30 cellular contexts compared by ENCODE assay signal in genomic region chr6:39062014-39062740, GRCh38. TPM values are rescaled to one million over a fixed set of nuclear protein-coding genes. Genes with fewer than 3 reads are reported as not detected.
A peak's percentile ranks its signal among the peaks of the same experiment; 100 is the strongest.
DNase-seq lines count a peak whose midpoint lies in the region; ATAC-seq, FAIRE-seq and TF ChIP-seq lines count a peak whose summit lies in the region.
"Had no signal": no experiment of that assay in that cellular context is flagged by ENCODE, and none has a peak within 500 bp of the region (broad histone marks: within the 10 kb centered on the region; RNA-seq: fewer than 3 reads in every experiment).

No MANE protein-coding gene starts in this region.

- no peaks in the 10 kb centered on the region for H3K9me3 ChIP-seq in kidney (ENCODE audit: control insufficient read depth in 1 of 2, low read length in 2 of 2)
- H3K9me3 ChIP-seq: BLaER1 treated with 17β-estradiol and CSF1 and Interleukin-3, amounts not matched to agents 10 nM and 100 nM; pancreas; upper lobe of right lung had no signal

- intact Hi-C loops in left cardiac atrium (cut with DNase I): no loop called here
- intact Hi-C loops in kidney (cut with DNase I): no loop called here

- peak; percentile 21 to 70 for ATAC-seq in left cardiac atrium
- no peak for ATAC-seq in GM21529 (IDR thresholded peaks at IDR 0.05; ENCODE audit: unreplicated experiment)
- ATAC-seq in stimulated activated naive B cell treated with anti-CD40 and anti-IgM and Interleukin-4, amounts not matched to agents 10 μg/mL and 1 μg/mL and 100 μg/mL, for 72 hours (replicated peaks): no peak
- ATAC-seq: activated T-cell treated with anti-CD3 and anti-CD28 coated beads, Interleukin-2, amount 50 U/mL, for 4 hours; left lobe of liver; naive thymus-derived CD8-positive, alpha-beta T cell; upper lobe of right lung had no signal

- peaks cover 24 to 38% of the 10 kb centered on the region in 2 donors for H3K27me3 Mint-ChIP-seq in stimulated activated naive B cell treated with anti-CD40 and anti-IgM and Interleukin-4, amounts not matched to agents 10 μg/mL and 1 μg/mL and 100 μg/mL, for 72 hours

- no peak overlapping the region for H3K27ac Mint-ChIP-seq in stimulated activated naive B cell treated with anti-CD40 and anti-IgM and Interleukin-4, amounts not matched to agents 10 μg/mL and 1 μg/mL and 100 μg/mL, for 72 hours
- H3K27ac Mint-ChIP-seq: H9; mesothelial cell of epicardium; naive thymus-derived CD8-positive, alpha-beta T cell had no signal

- H3K27ac ChIP-seq in kidney (ENCODE audit: low read depth in 2 of 2, low read length in 2 of 2): no peak overlapping the region
- H3K27ac ChIP-seq: BLaER1 treated with 17β-estradiol and CSF1 and Interleukin-3, amounts not matched to agents 10 nM and 100 nM; pancreas; upper lobe of right lung had no signal

- no peaks in the 10 kb centered on the region for H3K36me3 Mint-ChIP-seq in stimulated activated naive B cell treated with anti-CD40 and anti-IgM and Interleukin-4, amounts not matched to agents 10 μg/mL and 1 μg/mL and 100 μg/mL, for 72 hours
- H3K36me3 Mint-ChIP-seq: mesothelial cell of epicardium; naive thymus-derived CD8-positive, alpha-beta T cell had no signal

- no peak overlapping the region for H3K4me3 ChIP-seq in kidney (ENCODE audit: low read length in 2 of 2)
- H3K4me3 ChIP-seq: BLaER1 treated with 17β-estradiol and CSF1 and Interleukin-3, amounts not matched to agents 10 nM and 100 nM; pancreas; upper lobe of right lung had no signal

- H3K36me3 ChIP-seq in kidney (ENCODE audit: control insufficient read depth in 1 of 2, insufficient read depth in 2 of 2, low read length in 2 of 2): no peaks in the 10 kb centered on the region
- H3K36me3 ChIP-seq: pancreas, upper lobe of right lung had no signal

- no peak for TF ChIP-seq CTCF in kidney (IDR thresholded peaks at IDR 0.05; ENCODE audit: borderline replicate concordance, extremely low read depth, insufficient read depth)

- FAIRE-seq in kidney (lab: Jason Lieb, UNC): no peak
- FAIRE-seq: endothelial cell of umbilical vein, pancreas had no signal

- DNase-seq in NCI-H524 (lab: John Stamatoyannopoulos, UW) (peak; percentile 8 to 48), NCI-H524 treated with DMSO at 0.1 percent for 48 hours (lab: John Stamatoyannopoulos, UW) (no peak), NCI-H82 (lab: John Stamatoyannopoulos, UW) (peak; percentile 95), left cardiac atrium (no peak), kidney (no peak), DMS79 (lab: John Stamatoyannopoulos, UW) (no peak)
- no peak for DNase-seq in stimulated activated naive B cell treated with anti-CD40 and anti-IgM and Interleukin-4, amounts not matched to agents 10 μg/mL and 1 μg/mL and 100 μg/mL, for 72 hours
- DNase-seq: activated CD4-positive, alpha-beta T cell treated with anti-CD3 and anti-CD28 coated beads for 1 hour; activated naive CD4-positive, alpha-beta T cell treated with Interleukin-2 at 50 U/mL for 16 hours; activated T-cell treated with anti-CD3 and anti-CD28 coated beads, Interleukin-2, amount 50 U/mL, for 4 hours; amniotic stem cell; dermis blood vessel endothelial cell; GDM1; H9; head of caudate nucleus; KBM-7; MM.1S; naive thymus-derived CD8-positive, alpha-beta T cell; NCI-H2029; NCI-H510A treated with DMSO at 0.1 percent for 48 hours; pancreas; substantia nigra; upper lobe of right lung had no signal

- H3K9ac ChIP-seq in kidney (ENCODE audit: low read length in 2 of 2): no peak overlapping the region
- H3K9ac ChIP-seq: BLaER1 treated with 17β-estradiol and CSF1 and Interleukin-3, amounts not matched to agents 10 nM and 100 nM had no signal

- no peaks in the 10 kb centered on the region for H3K9me3 Mint-ChIP-seq in stimulated activated naive B cell treated with anti-CD40 and anti-IgM and Interleukin-4, amounts not matched to agents 10 μg/mL and 1 μg/mL and 100 μg/mL, for 72 hours
- H3K9me3 Mint-ChIP-seq: activated T-cell treated with anti-CD3 and anti-CD28 coated beads, Interleukin-2, amount 50 U/mL, for 4 hours; H9; mesothelial cell of epicardium; naive thymus-derived CD8-positive, alpha-beta T cell had no signal

- no peaks in the 10 kb centered on the region for H3K4me1 ChIP-seq in kidney (ENCODE audit: control insufficient read depth in 1 of 2, insufficient read depth in 1 of 2, low read depth in 1 of 2, low read length in 2 of 2)
- H3K4me1 ChIP-seq: pancreas, upper lobe of right lung had no signal

- no peak overlapping the region for H3K4me3 Mint-ChIP-seq in stimulated activated naive B cell treated with anti-CD40 and anti-IgM and Interleukin-4, amounts not matched to agents 10 μg/mL and 1 μg/mL and 100 μg/mL, for 72 hours
- H3K4me3 Mint-ChIP-seq: activated T-cell treated with anti-CD3 and anti-CD28 coated beads, Interleukin-2, amount 50 U/mL, for 4 hours; H9; mesothelial cell of epicardium; naive thymus-derived CD8-positive, alpha-beta T cell had no signal

- no peaks in the 10 kb centered on the region for H3K4me1 Mint-ChIP-seq in stimulated activated naive B cell treated with anti-CD40 and anti-IgM and Interleukin-4, amounts not matched to agents 10 μg/mL and 1 μg/mL and 100 μg/mL, for 72 hours

RNA-seq across cellular contexts. Expression of gene GLP1R, which starts 13.6 kb away (rescaled TPM):
- total RNA-seq in left cardiac atrium: 10 to 100 TPM in 1 of 2 donors, 1 to 10 TPM in 1; 4.3 to 10.3 TPM
- 0.22 TPM for total RNA-seq in kidney
- polyA plus RNA-seq in kidney (ENCODE audit: insufficient read depth, low read depth, low replicate concordance): 0.13 TPM
- total RNA-seq: bronchial epithelial cell; dermis blood vessel endothelial cell; endothelial cell of umbilical vein; HT-29; left lobe of liver; mesothelial cell of epicardium; naive thymus-derived CD8-positive, alpha-beta T cell; upper lobe of right lung had no signal
- polyA plus RNA-seq: endothelial cell of umbilical vein; naive thymus-derived CD8-positive, alpha-beta T cell had no signal

RNA-seq across cellular contexts. Expression of gene SAYSD1, which starts 52.8 kb away (rescaled TPM):
- total RNA-seq in left cardiac atrium (10 to 100 TPM in 1 of 2 donors, 1 to 10 TPM in 1; 9.2 to 10.8 TPM), kidney (20.4 TPM)
- polyA plus RNA-seq in kidney (ENCODE audit: insufficient read depth, low read depth, low replicate concordance): 17.1 TPM

Comparison
In these comparisons a context has a peak if more than half of its experiments do, and no peak if none do; other contexts are left out.
1. DNase-seq: peak in NCI-H524 (2 of 2) and NCI-H82 (single experiment); none in NCI-H524 treated with DMSO at 0.1 percent for 48 hours (single experiment), left cardiac atrium (single experiment), kidney (single experiment), stimulated activated naive B cell treated with anti-CD40 and anti-IgM and Interleukin-4, amounts not matched to agents 10 μg/mL and 1 μg/mL and 100 μg/mL, for 72 hours (single experiment) and DMS79 (single experiment).
2. ATAC-seq: peak in left cardiac atrium (2 of 2); none in GM21529 (single experiment) and stimulated activated naive B cell treated with anti-CD40 and anti-IgM and Interleukin-4, amounts not matched to agents 10 μg/mL and 1 μg/mL and 100 μg/mL, for 72 hours (0 of 2).